In the genomic region with DNA sequence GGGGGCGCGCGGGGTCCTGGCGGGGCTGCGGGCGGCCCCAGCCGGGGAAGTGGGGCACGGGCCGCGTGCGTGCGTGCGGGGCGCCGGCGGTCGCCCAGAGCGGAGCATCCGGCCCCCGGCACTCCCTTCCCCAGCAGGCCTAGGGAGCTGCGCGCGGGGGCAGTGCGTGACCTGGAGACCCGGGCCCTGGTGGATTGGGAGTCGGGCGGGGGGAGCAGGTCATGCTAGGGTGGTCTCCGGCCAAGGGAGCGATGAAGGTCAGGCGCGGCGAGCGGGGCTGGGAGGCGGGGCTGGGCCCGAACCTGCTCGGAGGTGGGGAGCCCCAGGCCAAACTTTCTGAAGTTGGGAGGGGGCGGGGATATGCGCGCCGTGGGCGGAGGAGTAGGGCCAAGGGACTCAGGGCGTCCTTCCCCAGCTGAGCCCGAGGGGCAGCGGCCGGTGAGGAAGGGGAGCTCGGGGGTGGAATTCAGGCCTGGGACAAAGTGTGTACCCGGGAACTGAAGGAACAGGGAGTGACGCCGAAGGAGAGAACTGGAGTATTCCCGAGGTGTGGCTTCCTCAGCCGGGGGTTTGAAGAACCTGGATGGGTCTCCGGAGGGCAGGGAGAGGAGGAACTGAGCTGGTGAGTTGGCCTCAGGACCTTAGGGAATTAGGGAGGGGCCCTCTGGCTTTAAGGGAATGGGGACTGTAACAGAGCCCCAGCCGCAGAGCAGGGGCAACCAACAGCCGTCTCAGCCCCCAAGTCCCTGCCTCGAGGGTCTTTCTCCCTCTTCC, we compare ENCODE assay signal across 8 cellular contexts. TPM values are rescaled to one million over a fixed set of nuclear protein-coding genes. Genes with fewer than 3 reads are reported as not detected.
DNase-seq lines count a peak whose midpoint lies in the region; ATAC-seq and TF ChIP-seq lines count a peak whose summit lies in the region.

No MANE protein-coding gene starts in this region.

- peak overlapping the region; percentile 97 for H3K4me2 ChIP-seq in parathyroid adenoma (ENCODE audit: low read length)

- peaks cover 46% of the 10 kb centered on the region for H3K4me1 Mint-ChIP-seq in activated T-cell treated with anti-CD3 and anti-CD28 coated beads, Interleukin-2, amount 50 U/mL, for 72 hours (ENCODE audit: low read depth)

- peak overlapping the region; percentile 76 for H2AFZ ChIP-seq in parathyroid adenoma

- no peak overlapping the region for H3K9ac ChIP-seq in parathyroid adenoma

- H3K79me2 ChIP-seq in parathyroid adenoma: peaks cover 2% of the 10 kb centered on the region

- peaks cover 0 to 1% of the 10 kb centered on the region in 2 donors for H3K36me3 Mint-ChIP-seq in activated T-cell treated with anti-CD3 and anti-CD28 coated beads, Interleukin-2, amount 50 U/mL, for 72 hours (ENCODE audit: insufficient read depth in 2 of 2)

- H3K27ac ChIP-seq in parathyroid adenoma: no peak overlapping the region
- H3K27ac ChIP-seq in aorta (ENCODE audit: low read depth in 1 of 2, low read length in 2 of 2): no peak overlapping the region

- H3K27me3 Mint-ChIP-seq in activated T-cell treated with anti-CD3 and anti-CD28 coated beads, Interleukin-2, amount 50 U/mL, for 72 hours (ENCODE audit: low read depth): no peaks in the 10 kb centered on the region

- no peak for TF ChIP-seq CTCF in GM12865 (IDR thresholded peaks at IDR 0.05; ENCODE audit: insufficient read depth, low read depth, low read length, missing control alignments)
- TF ChIP-seq CTCF in LNCaP clone FGC (IDR thresholded peaks at IDR 0.05; ENCODE audit: control insufficient read depth, extremely low read depth, insufficient read depth): no peak
- TF ChIP-seq CTCF in parathyroid adenoma (IDR thresholded peaks at IDR 0.05): no peak

- H3K4me1 ChIP-seq in parathyroid adenoma: peaks cover 5% of the 10 kb centered on the region
- H3K4me1 ChIP-seq in aorta (ENCODE audit: control insufficient read depth in 1 of 2, insufficient read depth in 2 of 2, low read length in 2 of 2): no peaks in the 10 kb centered on the region

- H3K4me3 ChIP-seq in GM12865 (ENCODE audit: low read depth, low read length): peak overlapping the region; percentile 73
- peak overlapping the region; percentile 82 for H3K4me3 ChIP-seq in LNCaP clone FGC (ENCODE audit: low read depth, low read length)
- peak overlapping the region; percentile 77 for H3K4me3 ChIP-seq in parathyroid adenoma (ENCODE audit: low read depth, low read length)
- H3K4me3 ChIP-seq in aorta (ENCODE audit: low read length in 2 of 2): peak overlapping the region; percentile 78 to 92

- H3K27ac Mint-ChIP-seq in activated T-cell treated with anti-CD3 and anti-CD28 coated beads, Interleukin-2, amount 50 U/mL, for 72 hours: peak overlapping the region; percentile 96

- H3K36me3 ChIP-seq in parathyroid adenoma (ENCODE audit: control insufficient read depth, insufficient read depth, low read length) (no peaks in the 10 kb centered on the region), aorta (ENCODE audit: control insufficient read depth in 1 of 2, insufficient read depth in 2 of 2, low read length in 1 of 2) (no peaks in the 10 kb centered on the region)

- peak overlapping the region; percentile 88 to 97 for H3K4me3 Mint-ChIP-seq in activated T-cell treated with anti-CD3 and anti-CD28 coated beads, Interleukin-2, amount 50 U/mL, for 72 hours

- WGBS in aorta, 2 donors: 0 to 1% methylated on average over 30 to 55 of the region's 55 CpGs

- intact Hi-C loops in aorta (cut with DNase I): no loop called here

- peak; percentile 36 for ATAC-seq in GM21825 (IDR thresholded peaks at IDR 0.05; ENCODE audit: unreplicated experiment)
- peak; percentile 75 to 76 for ATAC-seq in activated T-cell treated with anti-CD3 and anti-CD28 coated beads, Interleukin-2, amount 50 U/mL, for 72 hours (replicated peaks in 1 of 2)
- peak; percentile 20 for ATAC-seq in aorta (ENCODE audit: low FRiP score)

- DNase-seq in GM12865 (ENCODE audit: low read depth): peak; percentile 57
- DNase-seq in LNCaP clone FGC (ENCODE audit: low read depth): no peak
- DNase-seq in activated T-cell treated with anti-CD3 and anti-CD28 coated beads, Interleukin-2, amount 50 U/mL, for 72 hours: peak; percentile 65 to 73
- DNase-seq in germinal center (ENCODE audit: low spot score): peak; percentile 76
- peak; percentile 66 to 82 for DNase-seq in aorta
- DNase-seq in SKM-1 (lab: John Stamatoyannopoulos, UW; ENCODE audit: unreplicated experiment): no peak

- no peaks in the 10 kb centered on the region for H3K9me3 Mint-ChIP-seq in activated T-cell treated with anti-CD3 and anti-CD28 coated beads, Interleukin-2, amount 50 U/mL, for 72 hours

- no peaks in the 10 kb centered on the region for H3K27me3 ChIP-seq in parathyroid adenoma (ENCODE audit: control insufficient read depth, insufficient read depth, low read length)
- no peaks in the 10 kb centered on the region for H3K27me3 ChIP-seq in aorta (ENCODE audit: control insufficient read depth in 1 of 2, insufficient read depth in 2 of 2, low read length in 1 of 2)

- H3K9me3 ChIP-seq in parathyroid adenoma (ENCODE audit: control insufficient read depth, low read length) (no peaks in the 10 kb centered on the region), aorta (ENCODE audit: control insufficient read depth, low read length) (no peaks in the 10 kb centered on the region)

RNA-seq across cellular contexts. Expression of a gene that starts 0.6 kb away (rescaled TPM):
- total RNA-seq in activated T-cell treated with anti-CD3 and anti-CD28 coated beads, Interleukin-2, amount 50 U/mL, for 72 hours: 10 to 100 TPM; 24.2 to 43.8 TPM
- 10 to 100 TPM; 16.4 to 22.2 TPM for total RNA-seq in aorta
- 10 to 100 TPM in 1 of 2 donors, 1 to 10 TPM in 1; 4.0 to 19.3 TPM for polyA plus RNA-seq in aorta

RNA-seq across cellular contexts. Expression of a gene that starts 26.5 kb away (rescaled TPM):
- 10 to 100 TPM; 44.6 to 45.9 TPM for total RNA-seq in activated T-cell treated with anti-CD3 and anti-CD28 coated beads, Interleukin-2, amount 50 U/mL, for 72 hours
- total RNA-seq in aorta: 10 to 100 TPM; 34.8 TPM
- 100 to 1,000 TPM in 1 of 2 donors, 10 to 100 TPM in 1; 90.9 to 103 TPM for polyA plus RNA-seq in aorta

RNA-seq across cellular contexts. Expression of a gene that starts 26.5 kb away (rescaled TPM):
- 10 to 100 TPM; 42.9 to 43.1 TPM for total RNA-seq in activated T-cell treated with anti-CD3 and anti-CD28 coated beads, Interleukin-2, amount 50 U/mL, for 72 hours
- total RNA-seq in aorta: 1 to 10 TPM in 1 of 2 donors, not detected in 1; 2.0 TPM
- under 1 TPM in 1 of 2 donors, not detected in 1; 0.49 TPM for polyA plus RNA-seq in aorta

RNA-seq across cellular contexts. Expression of a gene that starts 50.8 kb away (rescaled TPM):
- 10 to 100 TPM; 57.6 to 63.6 TPM for total RNA-seq in activated T-cell treated with anti-CD3 and anti-CD28 coated beads, Interleukin-2, amount 50 U/mL, for 72 hours
- 10 to 100 TPM; 46.7 to 77.6 TPM for total RNA-seq in aorta
- 10 to 100 TPM; 33.1 to 44.1 TPM for polyA plus RNA-seq in aorta

Comparison
In these comparisons a context has a peak if more than half of its experiments do, and no peak if none do; other contexts are left out.
1. DNase-seq: peak in GM12865 (single experiment), activated T-cell treated with anti-CD3 and anti-CD28 coated beads, Interleukin-2, amount 50 U/mL, for 72 hours (2 of 2), germinal center (single experiment) and aorta (2 of 2); none in LNCaP clone FGC (single experiment) and SKM-1 (single experiment).
2. ATAC-seq: peak in every context shown above with its lines; median percentile 76 in activated T-cell treated with anti-CD3 and anti-CD28 coated beads, Interleukin-2, amount 50 U/mL, for 72 hours; 36 in GM21825; 20 in aorta.
3. RNA of a gene that starts 26.5 kb away (total RNA-seq): 42.9 to 43.1 TPM in activated T-cell treated with anti-CD3 and anti-CD28 coated beads, Interleukin-2, amount 50 U/mL, for 72 hours; 2.0 TPM in aorta; every median in the first group is over 10 times any median in the second.
4. Peak in every context shown above with its lines, with median percentiles within 50 percentile points of each other: H3K4me3 ChIP-seq.